Comparison of ENCODE assay signal across 9 cellular contexts in the genomic region with DNA sequence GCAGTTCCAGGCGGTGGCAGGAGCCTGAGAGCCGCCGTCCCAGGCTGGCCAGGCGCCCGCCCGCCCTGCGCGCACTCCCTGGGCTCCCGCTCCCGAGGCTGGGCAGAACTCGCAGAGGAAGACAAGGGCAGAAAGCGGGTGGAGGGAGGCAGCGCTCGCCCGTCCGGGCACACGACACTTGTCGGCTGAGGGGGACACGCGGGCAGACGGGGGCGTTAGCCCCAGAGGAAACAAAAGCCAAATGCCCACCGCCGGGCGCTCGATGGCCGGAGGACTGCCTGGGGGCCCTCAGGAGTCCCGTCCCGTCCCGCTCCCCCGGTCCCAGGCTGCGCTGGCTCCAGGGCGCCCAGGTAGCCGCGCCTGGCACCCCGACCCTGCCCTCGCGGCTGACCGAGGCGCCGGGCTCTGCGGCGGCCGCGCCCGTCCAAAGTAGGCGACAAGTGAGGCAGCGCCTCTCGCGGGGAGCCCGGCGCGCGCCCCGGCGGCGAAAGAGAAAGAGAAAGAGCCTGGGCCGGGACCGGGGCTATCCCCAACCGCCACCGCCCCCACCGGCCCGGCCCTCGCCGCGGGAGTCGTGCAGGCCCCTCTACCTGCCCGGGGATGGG. TPM values are rescaled to one million over a fixed set of nuclear protein-coding genes. Genes with fewer than 3 reads are reported as not detected.
A peak's percentile ranks its signal among the peaks of the same experiment; 100 is the strongest.
DNase-seq lines count a peak whose midpoint lies in the region; ATAC-seq lines count a peak whose summit lies in the region.
"Had no signal": no experiment of that assay in that cellular context is flagged by ENCODE, and none has a peak within 500 bp of the region (broad histone marks: within the 10 kb centered on the region; RNA-seq: fewer than 3 reads in every experiment).

No MANE protein-coding gene starts in this region.

- peaks cover 5% of the 10 kb centered on the region for H3K36me3 Mint-ChIP-seq in activated CD4-positive, alpha-beta T cell treated with anti-CD3 and anti-CD28 coated beads for 36 hours (ENCODE audit: low read depth)
- H3K36me3 Mint-ChIP-seq: CD8-positive, alpha-beta memory T cell had no signal

- H3K4me3 Mint-ChIP-seq in activated CD4-positive, alpha-beta T cell treated with anti-CD3 and anti-CD28 coated beads for 36 hours: no peak overlapping the region

- no peaks in the 10 kb centered on the region for H3K9me3 Mint-ChIP-seq in activated CD4-positive, alpha-beta T cell treated with anti-CD3 and anti-CD28 coated beads for 36 hours (ENCODE audit: low read depth)

- intact Hi-C loops in activated CD4-positive, alpha-beta T cell treated with anti-CD3 and anti-CD28 coated beads for 36 hours (cut with DNase I, micrococcal nuclease): loop anchor here in 1 of 2 experiments (10.0 kb wide), 1 partner anchor 519 kb away; a partner anchor contains a TSS

- ATAC-seq in activated CD4-positive, alpha-beta T cell treated with anti-CD3 and anti-CD28 coated beads for 36 hours: peak; percentile 93
- peak; percentile 84 for ATAC-seq in HG02938 (IDR thresholded peaks at IDR 0.05; ENCODE audit: unreplicated experiment)

- DNase-seq in activated CD4-positive, alpha-beta T cell treated with anti-CD3 and anti-CD28 coated beads for 36 hours: peak; percentile 73
- DNase-seq in activated CD4-positive, alpha-beta T cell treated with anti-CD3 and anti-CD28 coated beads for 4 hours: no peak
- DNase-seq in SKM-1 (lab: John Stamatoyannopoulos, UW; ENCODE audit: unreplicated experiment): peak; percentile 19
- DNase-seq in ecto neural progenitor cell (ENCODE audit: low spot score): peak; percentile 58
- peak; percentile 52 for DNase-seq in medulla oblongata (ENCODE audit: extremely low spot score)
- peak; percentile 31 for DNase-seq in stimulated activated CD8-positive, alpha-beta memory T cell treated with anti-CD3 and anti-CD28 coated beads, Interleukin-4, amount 100 ng/mL, for 24 hours (ENCODE audit: low read depth)
- no peak for DNase-seq in DMS153 treated with DMSO at 0.1 percent for 48 hours (lab: John Stamatoyannopoulos, UW; ENCODE audit: unreplicated experiment)

- peaks cover 8% of the 10 kb centered on the region for H3K4me1 Mint-ChIP-seq in activated CD4-positive, alpha-beta T cell treated with anti-CD3 and anti-CD28 coated beads for 36 hours

- peaks cover 34% of the 10 kb centered on the region for H3K27me3 Mint-ChIP-seq in activated CD4-positive, alpha-beta T cell treated with anti-CD3 and anti-CD28 coated beads for 36 hours

- CTCF ChIA-PET in activated CD4-positive, alpha-beta T cell treated with anti-CD3 and anti-CD28 coated beads for 36 hours (lab: Charles Lee): no interaction called here

- POLR2A ChIA-PET in activated CD4-positive, alpha-beta T cell treated with anti-CD3 and anti-CD28 coated beads for 36 hours (lab: Charles Lee): no interaction called here

- H3K27ac Mint-ChIP-seq in activated CD4-positive, alpha-beta T cell treated with anti-CD3 and anti-CD28 coated beads for 36 hours: no peak overlapping the region
- H3K27ac Mint-ChIP-seq: CD8-positive, alpha-beta memory T cell had no signal

RNA-seq across cellular contexts. Expression of a gene that starts 0.5 kb away (rescaled TPM):
- under 1 TPM; 0.11 to 0.21 TPM for total RNA-seq in activated CD4-positive, alpha-beta T cell treated with anti-CD3 and anti-CD28 coated beads for 36 hours

Comparison
In these comparisons a context has a peak if more than half of its experiments do, and no peak if none do; other contexts are left out.
1. DNase-seq: peak in activated CD4-positive, alpha-beta T cell treated with anti-CD3 and anti-CD28 coated beads for 36 hours (single experiment), SKM-1 (single experiment), ecto neural progenitor cell (single experiment), medulla oblongata (single experiment) and stimulated activated CD8-positive, alpha-beta memory T cell treated with anti-CD3 and anti-CD28 coated beads, Interleukin-4, amount 100 ng/mL, for 24 hours (single experiment); none in activated CD4-positive, alpha-beta T cell treated with anti-CD3 and anti-CD28 coated beads for 4 hours (0 of 2) and DMS153 treated with DMSO at 0.1 percent for 48 hours (single experiment).